Comparison of ENCODE assay signal across 11 cellular contexts in genomic region chr18:35511833-35512232, GRCh38. TPM values are rescaled to one million over a fixed set of nuclear protein-coding genes. Genes with fewer than 3 reads are reported as not detected.
DNase-seq lines count a peak whose midpoint lies in the region; ATAC-seq and TF ChIP-seq lines count a peak whose summit lies in the region.
"Had no signal": no experiment of that assay in that cellular context is flagged by ENCODE, and none has a peak within 500 bp of the region (broad histone marks: within the 10 kb centered on the region; RNA-seq: fewer than 3 reads in every experiment).

No MANE protein-coding gene starts in this region.

- H3K9ac ChIP-seq in PC-3 (ENCODE audit: low read length) = no peak overlapping the region

- no peaks in the 10 kb centered on the region for H4K20me1 ChIP-seq in PC-3 (ENCODE audit: low read length)

- 80 to 83% methylated on average over 1 of the region's 1 CpG for WGBS in lung, 2 donors

- BruUV-seq in PC-3 (replicated peaks; lab: Mats Ljungman, UMichigan) = no TSS peak

- no peaks in the 10 kb centered on the region for H3K36me3 ChIP-seq in PC-3 (ENCODE audit: low read depth, low read length)
- H3K36me3 ChIP-seq in lung (ENCODE audit: control insufficient read depth in 2 of 2, insufficient read depth in 2 of 2, low read length in 2 of 2) = no peaks in the 10 kb centered on the region
- H3K36me3 ChIP-seq: uterus had no signal

- H3K4me1 ChIP-seq in PC-3 (ENCODE audit: insufficient read depth, low read length) (no peaks in the 10 kb centered on the region), lung (ENCODE audit: control insufficient read depth in 2 of 2, insufficient read depth in 2 of 2, low read length in 2 of 2) (peaks cover 0 to 7% of the 10 kb centered on the region in 2 donors)
- H3K4me1 ChIP-seq: uterus had no signal

- CTCF ChIA-PET in PC-3 (lab: Charles Lee) = no interaction called here
- CTCF ChIA-PET in RWPE1 (lab: Yijun Ruan, JAX) = interaction anchor here (0.5 kb wide), 1 partner anchor 47 kb away, joined by 3 read pairs; no protein-coding TSS in a partner anchor

- no peak overlapping the region for H2AFZ ChIP-seq in PC-3 (ENCODE audit: low read length)

- TF ChIP-seq CTCF in PC-3 (conservative IDR thresholded peaks at IDR 0.05; ENCODE audit: low read depth, low read length) = peak; percentile 35
- TF ChIP-seq CTCF in lung (IDR thresholded peaks at IDR 0.05; ENCODE audit: control extremely low read depth, extremely low read depth) = no peak
- no peak for TF ChIP-seq CTCF in RWPE1 (conservative IDR thresholded peaks at IDR 0.05; ENCODE audit: low read depth)

- no peak overlapping the region for H3K27ac ChIP-seq in PC-3 (ENCODE audit: low read length)
- H3K27ac ChIP-seq in lung (ENCODE audit: low read depth in 1 of 2, low read length in 1 of 2) = no peak overlapping the region
- H3K27ac ChIP-seq in RWPE1 = no peak overlapping the region
- H3K27ac ChIP-seq: uterus had no signal

- no peaks in the 10 kb centered on the region for H3K79me2 ChIP-seq in PC-3 (ENCODE audit: low read length)

- no peaks in the 10 kb centered on the region for H3K9me2 ChIP-seq in PC-3 (replicated peaks; ENCODE audit: low read length)

- ATAC-seq in GM18517 (IDR thresholded peaks at IDR 0.05; ENCODE audit: unreplicated experiment) = peak; percentile 16
- ATAC-seq in HG02588 (IDR thresholded peaks at IDR 0.05; ENCODE audit: unreplicated experiment) = peak; percentile 25
- ATAC-seq in PC-3 = no peak
- no peak for ATAC-seq in lung (ENCODE audit: insufficient read depth, low FRiP score)
- ATAC-seq in HG03139 (IDR thresholded peaks at IDR 0.05; ENCODE audit: unreplicated experiment) = no peak

- H3K9me3 ChIP-seq in PC-3 (ENCODE audit: low read length) (no peaks in the 10 kb centered on the region), lung (ENCODE audit: control insufficient read depth in 2 of 2, insufficient read depth in 1 of 2, low read length in 1 of 2) (no peaks in the 10 kb centered on the region)
- H3K9me3 ChIP-seq: uterus had no signal

- no peak overlapping the region for H3K4me2 ChIP-seq in PC-3 (ENCODE audit: low read length)

- H3K4me3 ChIP-seq in PC-3 (ENCODE audit: low read length) = no peak overlapping the region
- no peak overlapping the region for H3K4me3 ChIP-seq in lung
- H3K4me3 ChIP-seq: uterus had no signal

- no peaks in the 10 kb centered on the region for H3K27me3 ChIP-seq in PC-3 (ENCODE audit: low read length)
- H3K27me3 ChIP-seq in lung (ENCODE audit: control insufficient read depth, insufficient read depth) = no peaks in the 10 kb centered on the region
- H3K27me3 ChIP-seq: uterus had no signal

- no peaks in the 10 kb centered on the region for H3F3A ChIP-seq in PC-3 (ENCODE audit: low read length, unreplicated experiment)

- DNase-seq in PC-3 (peak; percentile 3), lung (ENCODE audit: low spot score) (peak; percentile 11), RWPE1 (ENCODE audit: low spot score) (no peak), occipital lobe (lab: John Stamatoyannopoulos, UW) (no peak), putamen (ENCODE audit: low spot score) (no peak)
- DNase-seq: activated CD4-positive, alpha-beta T cell treated with anti-CD3 and anti-CD28 coated beads, Interleukin-2, amount 10 ng/mL, durations not matched to agents 7 days and 5 days; NCI-H2081 treated with DMSO at 0.1 percent for 48 hours; uterus had no signal

- intact Hi-C loops in PC-3 (cut with micrococcal nuclease) = loop anchor here (10.0 kb wide), 1 partner anchor 63 kb away; no protein-coding TSS in a partner anchor

- POLR2A ChIA-PET in PC-3 (lab: Charles Lee; ENCODE audit: unreplicated experiment) = no interaction called here
- POLR2A ChIA-PET in RWPE1 (lab: Yijun Ruan, JAX; ENCODE audit: low non-redundant PET) = no interaction called here

RNA-seq across cellular contexts. Expression of gene INO80C, which starts 14.1 kb away (rescaled TPM):
- total RNA-seq in PC-3 (2014; rRNA removed) (6.8 and 16.1 TPM in 2 replicates), lung (10 to 100 TPM; 26.7 to 31.5 TPM), occipital lobe (9.0 TPM)
- polyA plus RNA-seq in lung = 10 to 100 TPM; 31.5 to 35.6 TPM

Comparison
In these comparisons a context has a peak if more than half of its experiments do, and no peak if none do; other contexts are left out.
1. ATAC-seq: peak in GM18517 (single experiment) and HG02588 (single experiment); none in PC-3 (single experiment), lung (single experiment) and HG03139 (single experiment).
2. DNase-seq: peak in PC-3 (single experiment) and lung (single experiment); none in RWPE1 (single experiment), occipital lobe (single experiment) and putamen (single experiment).